Comparison of ENCODE assay signal across 9 cellular contexts in the genomic region with DNA sequence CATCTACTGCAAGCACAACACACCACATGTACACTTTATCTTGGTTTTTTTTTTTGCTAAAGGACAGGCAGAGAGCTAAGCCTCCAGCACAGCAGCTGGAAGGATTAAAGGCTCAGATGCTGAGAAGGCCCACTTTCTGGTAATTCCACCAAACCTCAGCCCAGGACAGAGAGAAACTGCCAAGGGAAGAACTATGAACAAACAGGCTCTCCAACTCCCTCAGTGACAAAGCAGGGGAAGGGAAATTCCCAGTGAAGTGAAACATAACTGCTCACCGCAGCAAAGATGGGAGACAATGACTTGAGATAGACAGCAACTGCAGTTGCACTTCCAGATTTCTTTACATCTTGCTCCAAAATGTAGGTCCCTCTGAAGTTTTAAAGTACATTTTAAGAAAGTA. TPM values are rescaled to one million over a fixed set of nuclear protein-coding genes. Genes with fewer than 3 reads are reported as not detected.
DNase-seq lines count a peak whose midpoint lies in the region; ATAC-seq and TF ChIP-seq lines count a peak whose summit lies in the region.
"Had no signal": no experiment of that assay in that cellular context is flagged by ENCODE, and none has a peak within 500 bp of the region (broad histone marks: within the 10 kb centered on the region; RNA-seq: fewer than 3 reads in every experiment).

No MANE protein-coding gene starts in this region.

- ATAC-seq in HG02763 (IDR thresholded peaks at IDR 0.05; ENCODE audit: unreplicated experiment): peak; percentile 76

- H3K9ac ChIP-seq in smooth muscle cell (ENCODE audit: low read depth): no peak overlapping the region
- H3K9ac ChIP-seq: SK-N-SH had no signal

- peaks cover 27% of the 10 kb centered on the region for H3K27me3 ChIP-seq in smooth muscle cell (ENCODE audit: low read depth)

- peak overlapping the region; percentile 33 for H3K27ac ChIP-seq in smooth muscle cell (ENCODE audit: low read depth)

- H2AFZ ChIP-seq in smooth muscle cell (ENCODE audit: low read depth): no peak overlapping the region

- TF ChIP-seq CTCF in smooth muscle cell (IDR thresholded peaks at IDR 0.05; ENCODE audit: borderline replicate concordance, insufficient read depth, poor library complexity, severe bottlenecking): no peak

- peak overlapping the region; percentile 62 for H3K4me2 ChIP-seq in smooth muscle cell
- H3K4me2 ChIP-seq: SK-N-SH had no signal

- H3K4me3 ChIP-seq in smooth muscle cell: no peak overlapping the region

- peak; percentile 6 for DNase-seq in activated CD4-positive, alpha-beta T cell treated with anti-CD3 and anti-CD28 coated beads for 48 hours
- no peak for DNase-seq in activated CD4-positive, alpha-beta T cell treated with anti-CD3 and anti-CD28 coated beads, Interleukin-2, amount 50 U/mL, for 4 hours
- DNase-seq in NCI-H82 (lab: John Stamatoyannopoulos, UW) (peak; percentile 94), smooth muscle cell (lab: John Stamatoyannopoulos, UW; ENCODE audit: unreplicated experiment) (no peak), middle frontal gyrus (ENCODE audit: extremely low spot score, low spot score) (no peak), SW480 (ENCODE audit: low spot score) (no peak)
- DNase-seq in activated T-cell treated with anti-CD3 and anti-CD28 coated beads, Interleukin-2, amount 50 U/mL, for 48 hours: no peak
- DNase-seq: SK-N-SH had no signal

- H4K20me1 ChIP-seq in smooth muscle cell (ENCODE audit: low read depth): no peaks in the 10 kb centered on the region

- peaks cover 17% of the 10 kb centered on the region for H3K4me1 ChIP-seq in smooth muscle cell (ENCODE audit: low read depth)

- H3K36me3 ChIP-seq in smooth muscle cell (ENCODE audit: low read depth): no peaks in the 10 kb centered on the region

- H3K9me3 ChIP-seq in smooth muscle cell (replicated peaks; ENCODE audit: low read depth): no peaks in the 10 kb centered on the region
- H3K9me3 ChIP-seq: SK-N-SH had no signal

- peaks cover 15% of the 10 kb centered on the region for H3F3A ChIP-seq in smooth muscle cell (ENCODE audit: low read depth)

- H3K79me2 ChIP-seq in smooth muscle cell (ENCODE audit: low read depth): no peaks in the 10 kb centered on the region

- WGBS in smooth muscle cell (ENCODE audit: low lambda C conversion rate): 3% methylated on average over 1 of the region's 1 CpG

RNA-seq across cellular contexts. Expression of a gene that starts 4.8 kb away (rescaled TPM):
- total RNA-seq in smooth muscle cell: 1.2 and 1.7 TPM in 2 replicates
- polyA plus RNA-seq in smooth muscle cell: 0.56 and 0.79 TPM in 2 replicates
- polyA plus RNA-seq: SK-N-SH had no signal

Comparison
In these comparisons a context has a peak if more than half of its experiments do, and no peak if none do; other contexts are left out.
1. DNase-seq: peak in activated CD4-positive, alpha-beta T cell treated with anti-CD3 and anti-CD28 coated beads for 48 hours (single experiment) and NCI-H82 (single experiment); none in activated CD4-positive, alpha-beta T cell treated with anti-CD3 and anti-CD28 coated beads, Interleukin-2, amount 50 U/mL, for 4 hours (0 of 2), smooth muscle cell (single experiment), middle frontal gyrus (single experiment), activated T-cell treated with anti-CD3 and anti-CD28 coated beads, Interleukin-2, amount 50 U/mL, for 48 hours (0 of 2) and SW480 (single experiment).